Comparison of ENCODE assay signal across 20 cellular contexts in genomic region chr12:104094284-104094683, GRCh38. TPM values are rescaled to one million over a fixed set of nuclear protein-coding genes. Genes with fewer than 3 reads are reported as not detected.
"Had no signal": no experiment of that assay in that cellular context is flagged by ENCODE, and none has a peak within 500 bp of the region (broad histone marks: within the 10 kb centered on the region; RNA-seq: fewer than 3 reads in every experiment).

No MANE protein-coding gene starts in this region.

- DNase-seq: activated CD4-positive, alpha-beta memory T cell treated with anti-CD3 and anti-CD28 coated beads, Interleukin-2, amount 10 ng/mL, durations not matched to agents 7 days and 5 days; activated CD4-positive, alpha-beta T cell treated with anti-CD3 and anti-CD28 coated beads for 48 hours; activated CD4-positive, CD25-positive, alpha-beta regulatory T cell; activated CD8-positive, alpha-beta memory T cell treated with anti-CD3 and anti-CD28 coated beads, Interleukin-2, amount 10 ng/mL, durations not matched to agents 7 days and 5 days; activated naive CD4-positive, alpha-beta T cell treated with Interleukin-2 at 50 U/mL for 16 hours; activated naive CD8-positive, alpha-beta T cell treated with anti-CD3 and anti-CD28 coated beads, Interleukin-2, amount 10 ng/mL, durations not matched to agents 7 days and 5 days; anterior cingulate cortex; dorsolateral prefrontal cortex; gastrocnemius medialis; heart left ventricle; immature natural killer cell; mucosa of descending colon; naive B cell; pancreas; stimulated activated CD4-positive, alpha-beta T cell treated with anti-CD3 and anti-CD28 coated beads, Interleukin-4, amount 100 ng/mL, for 4 hours; T-helper 1 cell; T1000; testis had no signal

- H3K27me3 ChIP-seq: dorsolateral prefrontal cortex, gastrocnemius medialis, heart left ventricle, pancreas, testis had no signal

- H3K9me3 ChIP-seq: gastrocnemius medialis, heart left ventricle, mucosa of descending colon, pancreas, testis had no signal

- H3K27ac ChIP-seq: gastrocnemius medialis, heart left ventricle, pancreas, testis had no signal

- H3K4me1 ChIP-seq: gastrocnemius medialis, heart left ventricle, pancreas, testis had no signal

- ATAC-seq: activated CD8-positive, alpha-beta memory T cell treated with anti-CD3 and anti-CD28 coated beads, Interleukin-2, amount 10 ng/mL, durations not matched to agents 7 days and 5 days; gastrocnemius medialis; heart left ventricle; mucosa of descending colon; pancreas; sciatic nerve; stimulated activated memory B cell treated with anti-CD40 and anti-IgM and Interleukin-4, amounts not matched to agents 10 μg/mL and 1 μg/mL and 100 μg/mL, for 72 hours had no signal

- H3K4me3 ChIP-seq: dorsolateral prefrontal cortex, gastrocnemius medialis, heart left ventricle, mucosa of descending colon, pancreas, testis had no signal

RNA-seq across cellular contexts. Expression of gene GLT8D2, which starts 44.3 kb away (rescaled TPM):
- total RNA-seq: activated CD4-positive, alpha-beta memory T cell treated with anti-CD3 and anti-CD28 coated beads, Interleukin-2, amount 10 ng/mL, durations not matched to agents 7 days and 5 days; activated naive CD8-positive, alpha-beta T cell treated with anti-CD3 and anti-CD28 coated beads, Interleukin-2, amount 10 ng/mL, durations not matched to agents 7 days and 5 days had no signal
